In genomic region chr13:99312493-99312883, GRCh38 we compare ENCODE assay signal across 8 cellular contexts. TPM values are rescaled to one million over a fixed set of nuclear protein-coding genes. Genes with fewer than 3 reads are reported as not detected.
DNase-seq lines count a peak whose midpoint lies in the region; ATAC-seq and TF ChIP-seq lines count a peak whose summit lies in the region.

No MANE protein-coding gene starts in this region.

- H3K27ac ChIP-seq in upper lobe of right lung = no peak overlapping the region

- DNase-seq in AG20443 (ENCODE audit: low spot score) (peak; percentile 92), amniotic stem cell (lab: John Stamatoyannopoulos, UW) (peak; percentile 50), left colon (peak in 1 of 2 donors; percentile 66), upper lobe of right lung (peak; percentile 71), NCI-H82 treated with DMSO at 0.1 percent for 48 hours (lab: John Stamatoyannopoulos, UW; ENCODE audit: unreplicated experiment) (no peak)

- TF ChIP-seq POLR2A in GM18505 (IDR thresholded peaks at IDR 0.05; ENCODE audit: borderline replicate concordance, extremely low read depth, insufficient read depth, insufficient read length) = no peak

- peaks cover 34% of the 10 kb centered on the region for H3K4me1 ChIP-seq in upper lobe of right lung

- intact Hi-C loops in left colon (cut with DNase I, micrococcal nuclease) (no loop called here), upper lobe of right lung (cut with DNase I) (no loop called here)

- no peak for TF ChIP-seq CTCF in upper lobe of right lung (IDR thresholded peaks at IDR 0.05)

- H3K4me3 ChIP-seq in upper lobe of right lung = no peak overlapping the region

- H3K9me3 ChIP-seq in upper lobe of right lung = no peaks in the 10 kb centered on the region

- ATAC-seq in HG02610 (IDR thresholded peaks at IDR 0.05; ENCODE audit: unreplicated experiment) (peak; percentile 39), left colon (peak; percentile 23), upper lobe of right lung (peak; percentile 87), GM18505 (IDR thresholded peaks at IDR 0.05; ENCODE audit: unreplicated experiment) (no peak), GM21786 (IDR thresholded peaks at IDR 0.05; ENCODE audit: unreplicated experiment) (no peak)

- no peaks in the 10 kb centered on the region for H3K27me3 ChIP-seq in upper lobe of right lung

- no peaks in the 10 kb centered on the region for H3K36me3 ChIP-seq in upper lobe of right lung

RNA-seq across cellular contexts. Expression of gene GPR183, which starts 5.3 kb away (rescaled TPM):
- total RNA-seq in left colon (1 to 10 TPM; 2.5 to 6.4 TPM), upper lobe of right lung (13.6 TPM)

RNA-seq across cellular contexts. Expression of gene GPR18, which starts 54.3 kb away (rescaled TPM):
- total RNA-seq in left colon (under 1 TPM in 1 of 2 donors, not detected in 1; 0.59 TPM), upper lobe of right lung (0.58 TPM)

Comparison
In these comparisons a context has a peak if more than half of its experiments do, and no peak if none do; other contexts are left out.
1. ATAC-seq: peak in HG02610 (single experiment), left colon (single experiment) and upper lobe of right lung (single experiment); none in GM18505 (single experiment) and GM21786 (single experiment).